Comparison of ENCODE assay signal across 33 cellular contexts in the genomic region with DNA sequence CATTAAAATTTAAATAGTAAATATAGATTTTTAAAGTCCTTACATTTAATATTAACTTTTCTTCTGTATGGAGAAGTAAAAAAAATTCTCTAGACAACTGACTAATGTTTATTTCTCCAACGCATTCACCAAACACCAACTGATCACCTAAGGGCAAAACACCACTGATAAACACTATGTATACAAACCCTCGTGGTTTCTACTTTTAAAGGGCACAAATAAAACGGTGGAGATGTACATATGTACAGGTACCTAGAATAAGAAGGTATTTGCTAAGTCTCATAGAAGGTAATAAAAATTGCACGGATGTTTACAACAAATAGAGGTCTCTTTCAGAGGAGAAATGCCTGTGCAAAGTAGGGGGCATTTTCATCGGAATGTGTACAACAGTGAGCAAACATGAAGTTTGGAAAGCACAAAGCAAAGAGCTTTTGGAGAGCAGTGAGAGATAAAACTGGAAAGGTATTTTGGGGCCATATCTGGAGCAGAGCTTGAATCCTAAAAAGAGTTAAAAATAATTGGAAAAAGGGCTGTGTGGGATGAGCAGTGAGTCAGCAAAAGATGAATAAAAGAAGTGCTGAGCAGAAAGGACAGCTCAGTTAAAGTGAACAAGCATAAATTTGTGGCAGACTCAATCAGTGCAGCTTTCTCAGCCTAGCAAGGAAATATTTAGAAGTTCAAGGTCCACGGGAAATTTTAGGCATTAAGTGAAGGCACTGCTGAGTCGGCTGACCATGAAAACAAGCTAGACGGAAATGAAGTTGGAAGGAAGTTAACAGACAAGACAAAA.
A peak's percentile ranks its signal among the peaks of the same experiment; 100 is the strongest.
DNase-seq lines count a peak whose midpoint lies in the region; ATAC-seq and TF ChIP-seq lines count a peak whose summit lies in the region.
"Had no signal": no experiment of that assay in that cellular context is flagged by ENCODE, and none has a peak within 500 bp of the region (broad histone marks: within the 10 kb centered on the region; RNA-seq: fewer than 3 reads in every experiment).

No MANE protein-coding gene starts in this region.

- intact Hi-C loops in activated T-helper 2 cell treated with anti-CD3 and anti-CD28 coated beads, Interferon-gamma antibody, Interleukin-2, Interleukin-4, amounts not matched to agents 10 μg/mL and 5 μg/mL and 100 μg/mL, durations not matched to agents 14 hours and 24 hours and 36 hours (cut with micrococcal nuclease), result no loop called here

- DNase-seq in GM23338 (ENCODE audit: low spot score), result no peak
- DNase-seq in SK-MEL-5 (ENCODE audit: low read depth, low spot score), result peak; percentile 20
- peak; percentile 10 for DNase-seq in foreskin melanocyte
- DNase-seq in smooth muscle cell (lab: John Stamatoyannopoulos, UW; ENCODE audit: unreplicated experiment), result no peak
- DNase-seq in activated T-helper 2 cell treated with anti-CD3 and anti-CD28 coated beads, Interferon-gamma antibody, Interleukin-2, Interleukin-4, amounts not matched to agents 10 μg/mL and 5 μg/mL and 100 μg/mL, durations not matched to agents 14 hours and 24 hours and 36 hours (ENCODE audit: low spot score), result no peak
- DNase-seq: activated CD4-positive, alpha-beta T cell treated with anti-CD3 and anti-CD28 coated beads for 4 hours; Calu3; DMS79; GM23248; islet precursor cell; Karpas-422; left ventricle myocardium superior; MV-4-11; naive B cell; NCI-H1436; NCI-H2107; NCI-H345; SHP77; sigmoid colon; stimulated activated CD4-positive, alpha-beta T cell treated with anti-CD3 and anti-CD28 coated beads, Interleukin-4, amount 100 ng/mL, for 24 hours; T-helper 9 cell; trophoblast cell had no signal

- H3K79me2 ChIP-seq in GM23338 (replicated peaks; ENCODE audit: insufficient read depth) (no peaks in the 10 kb centered on the region), smooth muscle cell (ENCODE audit: low read depth) (no peaks in the 10 kb centered on the region)

- 62% methylated on average over 8 of the region's 8 CpGs for whole genome bisulfite sequencing in smooth muscle cell (ENCODE audit: low lambda C conversion rate)

- H2AFZ ChIP-seq in GM23338, result peak overlapping the region; percentile 73
- H2AFZ ChIP-seq in smooth muscle cell (ENCODE audit: low read depth), result peak overlapping the region; percentile 87
- H2AFZ ChIP-seq: GM23248 had no signal

- H3K4me2 ChIP-seq in GM23338, result no peak overlapping the region
- H3K4me2 ChIP-seq in smooth muscle cell, result peak overlapping the region; percentile 51

- H3K9me3 Mint-ChIP-seq in GM23338, result no peaks in the 10 kb centered on the region
- no peaks in the 10 kb centered on the region for H3K9me3 Mint-ChIP-seq in activated T-helper 2 cell treated with anti-CD3 and anti-CD28 coated beads, Interferon-gamma antibody, Interleukin-2, Interleukin-4, amounts not matched to agents 10 μg/mL and 5 μg/mL and 100 μg/mL, durations not matched to agents 14 hours and 24 hours and 36 hours
- H3K9me3 Mint-ChIP-seq: activated naive CD4-positive, alpha-beta T cell treated with anti-CD3 and anti-CD28 coated beads, Interleukin-2, amount 50 U/mL, for 72 hours; mesothelial cell of epicardium had no signal

- H3K4me1 ChIP-seq in GM23338 (ENCODE audit: insufficient read depth) (no peaks in the 10 kb centered on the region), smooth muscle cell (ENCODE audit: low read depth) (no peaks in the 10 kb centered on the region)
- H3K4me1 ChIP-seq: prostate gland, sigmoid colon had no signal

- H3K36me3 Mint-ChIP-seq in GM23338 (ENCODE audit: low read depth), result no peaks in the 10 kb centered on the region
- no peaks in the 10 kb centered on the region for H3K36me3 Mint-ChIP-seq in activated T-helper 2 cell treated with anti-CD3 and anti-CD28 coated beads, Interferon-gamma antibody, Interleukin-2, Interleukin-4, amounts not matched to agents 10 μg/mL and 5 μg/mL and 100 μg/mL, durations not matched to agents 14 hours and 24 hours and 36 hours (ENCODE audit: low read depth)
- H3K36me3 Mint-ChIP-seq: activated naive CD4-positive, alpha-beta T cell treated with anti-CD3 and anti-CD28 coated beads, Interleukin-2, amount 50 U/mL, for 72 hours; mesothelial cell of epicardium; naive B cell had no signal

- TF ChIP-seq CTCF in GM23338 (conservative IDR thresholded peaks at IDR 0.05; ENCODE audit: low read depth in 2 of 2), result no peak
- no peak for TF ChIP-seq CTCF in smooth muscle cell (IDR thresholded peaks at IDR 0.05; ENCODE audit: borderline replicate concordance, insufficient read depth, poor library complexity, severe bottlenecking)

- ATAC-seq in GM23338, result no peak
- ATAC-seq in HG02610 (IDR thresholded peaks at IDR 0.05; ENCODE audit: unreplicated experiment), result no peak
- ATAC-seq in GM18511 (IDR thresholded peaks at IDR 0.05; ENCODE audit: unreplicated experiment), result no peak
- no peak for ATAC-seq in GM19324 (IDR thresholded peaks at IDR 0.05; ENCODE audit: low FRiP score, unreplicated experiment)
- ATAC-seq: activated naive CD4-positive, alpha-beta T cell treated with anti-CD3 and anti-CD28 coated beads, Interleukin-2, amount 50 U/mL, for 72 hours; left ventricle myocardium superior; Panc1 had no signal

- H3K27ac Mint-ChIP-seq in GM23338, result no peak overlapping the region
- H3K27ac Mint-ChIP-seq in activated T-helper 2 cell treated with anti-CD3 and anti-CD28 coated beads, Interferon-gamma antibody, Interleukin-2, Interleukin-4, amounts not matched to agents 10 μg/mL and 5 μg/mL and 100 μg/mL, durations not matched to agents 14 hours and 24 hours and 36 hours, result no peak overlapping the region
- H3K27ac Mint-ChIP-seq: activated naive CD4-positive, alpha-beta T cell treated with anti-CD3 and anti-CD28 coated beads, Interleukin-2, amount 50 U/mL, for 72 hours; mesothelial cell of epicardium; naive B cell had no signal

- H3K36me3 ChIP-seq in GM23338 (ENCODE audit: insufficient read depth) (no peaks in the 10 kb centered on the region), smooth muscle cell (ENCODE audit: low read depth) (no peaks in the 10 kb centered on the region)
- H3K36me3 ChIP-seq: prostate gland, sigmoid colon had no signal

- no peaks in the 10 kb centered on the region for H3K9me3 ChIP-seq in smooth muscle cell (replicated peaks; ENCODE audit: low read depth)
- H3K9me3 ChIP-seq: prostate gland, sigmoid colon had no signal

- H3K27me3 Mint-ChIP-seq in GM23338 (ENCODE audit: insufficient read depth, low read depth, poor library complexity), result no peaks in the 10 kb centered on the region
- no peaks in the 10 kb centered on the region for H3K27me3 Mint-ChIP-seq in activated T-helper 2 cell treated with anti-CD3 and anti-CD28 coated beads, Interferon-gamma antibody, Interleukin-2, Interleukin-4, amounts not matched to agents 10 μg/mL and 5 μg/mL and 100 μg/mL, durations not matched to agents 14 hours and 24 hours and 36 hours (ENCODE audit: low read depth)

- H3K9me2 ChIP-seq in GM23338 (ENCODE audit: insufficient read depth), result no peaks in the 10 kb centered on the region

- no peaks in the 10 kb centered on the region for H3K4me1 Mint-ChIP-seq in GM23338
- H3K4me1 Mint-ChIP-seq in activated T-helper 2 cell treated with anti-CD3 and anti-CD28 coated beads, Interferon-gamma antibody, Interleukin-2, Interleukin-4, amounts not matched to agents 10 μg/mL and 5 μg/mL and 100 μg/mL, durations not matched to agents 14 hours and 24 hours and 36 hours (ENCODE audit: low read depth), result no peaks in the 10 kb centered on the region
- H3K4me1 Mint-ChIP-seq: mesothelial cell of epicardium, naive B cell had no signal

- in situ Hi-C loops in SK-MEL-5 (cut with HindIII; ENCODE audit: low pct_unique_long_range_greater_than_20kb, low sequenced_read_pairs), result no loop called here

- H3K27ac ChIP-seq in GM23338 (ENCODE audit: low read depth) (no peak overlapping the region), smooth muscle cell (ENCODE audit: low read depth) (peak overlapping the region; percentile 34)
- H3K27ac ChIP-seq: C4-2B, epithelial cell of prostate, GM23248, HL-60, prostate gland, sigmoid colon, VCaP had no signal

- H3K4me3 ChIP-seq in GM23338 (no peak overlapping the region), smooth muscle cell (no peak overlapping the region)
- H3K4me3 ChIP-seq: GM23248, prostate gland, sigmoid colon had no signal

- H3K4me3 Mint-ChIP-seq in GM23338, result no peak overlapping the region
- H3K4me3 Mint-ChIP-seq in activated T-helper 2 cell treated with anti-CD3 and anti-CD28 coated beads, Interferon-gamma antibody, Interleukin-2, Interleukin-4, amounts not matched to agents 10 μg/mL and 5 μg/mL and 100 μg/mL, durations not matched to agents 14 hours and 24 hours and 36 hours (ENCODE audit: low read depth), result no peak overlapping the region
- H3K4me3 Mint-ChIP-seq: mesothelial cell of epicardium, naive B cell had no signal

- H3K9ac ChIP-seq in smooth muscle cell (ENCODE audit: low read depth), result no peak overlapping the region
- H3K9ac ChIP-seq: GM23248 had no signal

- H4K20me1 ChIP-seq in GM23338 (replicated peaks; ENCODE audit: insufficient read depth) (no peaks in the 10 kb centered on the region), smooth muscle cell (ENCODE audit: low read depth) (no peaks in the 10 kb centered on the region)

- no peaks in the 10 kb centered on the region for H3F3A ChIP-seq in GM23338 (replicated peaks; ENCODE audit: low read depth)
- no peaks in the 10 kb centered on the region for H3F3A ChIP-seq in smooth muscle cell (ENCODE audit: low read depth)

- no peaks in the 10 kb centered on the region for H3K27me3 ChIP-seq in GM23338 (ENCODE audit: insufficient read depth)
- H3K27me3 ChIP-seq in smooth muscle cell (ENCODE audit: low read depth), result no peaks in the 10 kb centered on the region
- H3K27me3 ChIP-seq: sigmoid colon had no signal

TF ChIP-seq in GM23338, 12 proteins besides CTCF, POLR2A, EP300 and RAD21 (continues in another document):
- TF ChIP-seq STAT1 (IDR thresholded peaks at IDR 0.05; ENCODE audit: unreplicated experiment) (no peak), EZH2 (IDR thresholded peaks at IDR 0.05; ENCODE audit: low read depth, unreplicated experiment) (no peak), POLR2AphosphoS5 (IDR thresholded peaks at IDR 0.05; ENCODE audit: low read depth) (no peak), CREB1 (CRISPR knock-in tag; IDR thresholded peaks at IDR 0.05; ENCODE audit: low read depth) (no peak), JUNB (IDR thresholded peaks at IDR 0.05; ENCODE audit: unreplicated experiment) (no peak), EZH2phosphoT487 (IDR thresholded peaks at IDR 0.05; ENCODE audit: unreplicated experiment) (no peak)
- TF ChIP-seq, protein P1, sequence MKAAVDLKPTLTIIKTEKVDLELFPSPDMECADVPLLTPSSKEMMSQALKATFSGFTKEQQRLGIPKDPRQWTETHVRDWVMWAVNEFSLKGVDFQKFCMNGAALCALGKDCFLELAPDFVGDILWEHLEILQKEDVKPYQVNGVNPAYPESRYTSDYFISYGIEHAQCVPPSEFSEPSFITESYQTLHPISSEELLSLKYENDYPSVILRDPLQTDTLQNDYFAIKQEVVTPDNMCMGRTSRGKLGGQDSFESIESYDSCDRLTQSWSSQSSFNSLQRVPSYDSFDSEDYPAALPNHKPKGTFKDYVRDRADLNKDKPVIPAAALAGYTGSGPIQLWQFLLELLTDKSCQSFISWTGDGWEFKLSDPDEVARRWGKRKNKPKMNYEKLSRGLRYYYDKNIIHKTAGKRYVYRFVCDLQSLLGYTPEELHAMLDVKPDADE (IDR thresholded peaks at IDR 0.05), result no peak

Comparison
In these comparisons a context has a peak if more than half of its experiments do, and no peak if none do; other contexts are left out.
1. DNase-seq: peak in SK-MEL-5 (single experiment) and foreskin melanocyte (single experiment); none in GM23338 (single experiment), smooth muscle cell (single experiment) and activated T-helper 2 cell treated with anti-CD3 and anti-CD28 coated beads, Interferon-gamma antibody, Interleukin-2, Interleukin-4, amounts not matched to agents 10 μg/mL and 5 μg/mL and 100 μg/mL, durations not matched to agents 14 hours and 24 hours and 36 hours (single experiment).